ENCODE assay signal across 8 cellular contexts in the genomic region with DNA sequence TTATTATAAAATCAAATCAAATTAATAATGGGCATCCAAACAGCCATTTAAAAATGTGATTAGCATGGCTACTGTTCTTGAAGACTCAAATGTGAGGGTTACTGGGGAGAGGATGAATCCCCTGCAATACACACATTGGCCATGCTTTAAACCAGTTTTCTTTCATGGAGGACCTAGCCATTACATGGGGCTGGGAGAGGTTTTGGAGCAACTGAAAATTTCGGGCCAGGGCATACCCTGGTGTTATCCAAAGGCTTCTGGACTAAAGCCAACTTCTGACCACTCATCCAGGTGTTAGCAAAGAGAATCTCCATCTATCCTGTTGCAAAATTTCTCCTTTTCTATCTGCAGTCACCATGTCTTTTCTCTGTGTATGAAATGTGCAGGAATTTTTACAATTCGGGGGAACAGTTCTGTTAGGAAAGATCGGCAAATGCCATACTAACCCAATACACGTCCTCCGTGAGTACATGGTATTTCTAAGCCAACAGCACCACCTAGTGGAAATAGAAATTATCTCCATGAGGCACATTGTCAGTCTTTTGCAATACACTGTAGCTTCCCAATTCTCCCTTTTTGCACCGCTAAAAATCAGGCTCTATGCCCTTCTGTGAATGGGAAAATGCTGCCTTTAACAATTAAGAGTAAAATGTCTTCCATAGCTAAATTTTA. TPM values are rescaled to one million over a fixed set of nuclear protein-coding genes. Genes with fewer than 3 reads are reported as not detected.
DNase-seq lines count a peak whose midpoint lies in the region; ATAC-seq and TF ChIP-seq lines count a peak whose summit lies in the region.

No MANE protein-coding gene starts in this region.

- TF ChIP-seq CTCF in right atrium auricular region (IDR thresholded peaks at IDR 0.05), result peak; percentile 75 to 83
- peak in 5 of 6 experiments; percentile 26 to 54 (median 47) for TF ChIP-seq CTCF in thyroid gland (IDR thresholded peaks at IDR 0.05)

- CTCF ChIA-PET in activated CD8-positive, alpha-beta T cell treated with anti-CD3 and anti-CD28 coated beads, Interleukin-2, amount 10 ng/mL, durations not matched to agents 7 days and 5 days (lab: Charles Lee), result interaction anchor here (1.6 kb wide), 1 partner anchor 12 kb away, joined by 3 read pairs; no protein-coding TSS in a partner anchor

- POLR2A ChIA-PET in activated CD8-positive, alpha-beta T cell treated with anti-CD3 and anti-CD28 coated beads, Interleukin-2, amount 10 ng/mL, durations not matched to agents 7 days and 5 days (lab: Charles Lee), result no interaction called here

- ATAC-seq in activated CD8-positive, alpha-beta T cell treated with anti-CD3 and anti-CD28 coated beads, Interleukin-2, amount 10 ng/mL, durations not matched to agents 7 days and 5 days, result peak; percentile 47
- ATAC-seq in GM18909 (IDR thresholded peaks at IDR 0.05; ENCODE audit: poor library complexity, unreplicated experiment), result no peak

- 27 to 29% methylated on average over 6 of the region's 6 CpGs for WGBS in thyroid gland, 2 donors

- H3K4me3 Mint-ChIP-seq in activated CD8-positive, alpha-beta T cell treated with anti-CD3 and anti-CD28 coated beads, Interleukin-2, amount 10 ng/mL, durations not matched to agents 7 days and 5 days, result no peak overlapping the region

- H3K9me3 ChIP-seq in right atrium auricular region (peaks cover 0 to 10% of the 10 kb centered on the region in 2 donors), thyroid gland (no peaks in the 10 kb centered on the region)

- no peaks in the 10 kb centered on the region for H3K4me1 Mint-ChIP-seq in activated CD8-positive, alpha-beta T cell treated with anti-CD3 and anti-CD28 coated beads, Interleukin-2, amount 10 ng/mL, durations not matched to agents 7 days and 5 days (ENCODE audit: low read depth)

- intact Hi-C loops in thyroid gland (cut with DNase I), result no loop called here

- H3K27me3 Mint-ChIP-seq in activated CD8-positive, alpha-beta T cell treated with anti-CD3 and anti-CD28 coated beads, Interleukin-2, amount 10 ng/mL, durations not matched to agents 7 days and 5 days (ENCODE audit: low read depth), result no peaks in the 10 kb centered on the region

- H3K36me3 ChIP-seq in right atrium auricular region, result no peaks in the 10 kb centered on the region
- no peaks in the 10 kb centered on the region for H3K36me3 ChIP-seq in thyroid gland

- H3K27ac Mint-ChIP-seq in activated CD8-positive, alpha-beta T cell treated with anti-CD3 and anti-CD28 coated beads, Interleukin-2, amount 10 ng/mL, durations not matched to agents 7 days and 5 days, result no peak overlapping the region

- no peaks in the 10 kb centered on the region for H3K4me1 ChIP-seq in right atrium auricular region
- H3K4me1 ChIP-seq in thyroid gland, result no peaks in the 10 kb centered on the region

- peaks cover 25% of the 10 kb centered on the region for H3K9me3 Mint-ChIP-seq in activated CD8-positive, alpha-beta T cell treated with anti-CD3 and anti-CD28 coated beads, Interleukin-2, amount 10 ng/mL, durations not matched to agents 7 days and 5 days (ENCODE audit: insufficient read depth)

- no peaks in the 10 kb centered on the region for H3K27me3 ChIP-seq in right atrium auricular region
- no peaks in the 10 kb centered on the region for H3K27me3 ChIP-seq in thyroid gland

- TF ChIP-seq POLR2A in thyroid gland (IDR thresholded peaks at IDR 0.05), result no peak

- DNase-seq in A172 (ENCODE audit: low spot score) (peak; percentile 69), DMS153 (lab: John Stamatoyannopoulos, UW) (peak; percentile 31), NCI-H1092 treated with DMSO at 0.1 percent for 48 hours (lab: John Stamatoyannopoulos, UW) (peak; percentile 63), right atrium auricular region (ENCODE audit: low spot score) (no peak), thyroid gland (no peak), OCI-M2 (lab: John Stamatoyannopoulos, UW; ENCODE audit: unreplicated experiment) (no peak)
- DNase-seq in activated CD8-positive, alpha-beta T cell treated with anti-CD3 and anti-CD28 coated beads, Interleukin-2, amount 10 ng/mL, durations not matched to agents 7 days and 5 days, result peak; percentile 32

- no peak overlapping the region for H3K4me3 ChIP-seq in right atrium auricular region
- H3K4me3 ChIP-seq in thyroid gland (replicated peaks in 1 of 3), result no peak overlapping the region

- no peak overlapping the region for H3K27ac ChIP-seq in right atrium auricular region
- H3K27ac ChIP-seq in thyroid gland, result no peak overlapping the region

- no peaks in the 10 kb centered on the region for H3K36me3 Mint-ChIP-seq in activated CD8-positive, alpha-beta T cell treated with anti-CD3 and anti-CD28 coated beads, Interleukin-2, amount 10 ng/mL, durations not matched to agents 7 days and 5 days (ENCODE audit: low read depth)

RNA-seq across cellular contexts. Expression of a gene that starts 47.0 kb away (rescaled TPM):
- 7.1 and 8.7 TPM in 2 replicates for total RNA-seq in A172 (2014; rRNA removed; shearing (Covaris generic))
- total RNA-seq in activated CD8-positive, alpha-beta T cell treated with anti-CD3 and anti-CD28 coated beads, Interleukin-2, amount 10 ng/mL, durations not matched to agents 7 days and 5 days, result 10 to 100 TPM; 20.2 to 21.7 TPM
- total RNA-seq in right atrium auricular region (1 to 10 TPM in 1 of 2 donors, under 1 TPM in 1; 0.98 to 2.0 TPM), thyroid gland (10 to 100 TPM in 3 of 4 donors, 1 to 10 TPM in 1; 8.5 to 16.4 (median 12.9) TPM)

RNA-seq across cellular contexts. Expression of a gene that starts 56.0 kb away (rescaled TPM):
- 30.1 and 33.8 TPM in 2 replicates for total RNA-seq in A172 (2014; rRNA removed; shearing (Covaris generic))
- total RNA-seq in activated CD8-positive, alpha-beta T cell treated with anti-CD3 and anti-CD28 coated beads, Interleukin-2, amount 10 ng/mL, durations not matched to agents 7 days and 5 days, result 10 to 100 TPM; 12.9 to 13.1 TPM
- 10 to 100 TPM in 1 of 2 donors, 1 to 10 TPM in 1; 9.6 to 21.5 TPM for total RNA-seq in right atrium auricular region
- 10 to 100 TPM; 72.4 to 86.1 (median 84.1) TPM for total RNA-seq in thyroid gland

Comparison
In these comparisons a context has a peak if more than half of its experiments do, and no peak if none do; other contexts are left out.
1. DNase-seq: peak in A172 (single experiment), DMS153 (single experiment), NCI-H1092 treated with DMSO at 0.1 percent for 48 hours (single experiment) and activated CD8-positive, alpha-beta T cell treated with anti-CD3 and anti-CD28 coated beads, Interleukin-2, amount 10 ng/mL, durations not matched to agents 7 days and 5 days (single experiment); none in right atrium auricular region (single experiment), thyroid gland (0 of 2) and OCI-M2 (single experiment).